ENCODE assay signal across 20 cellular contexts in genomic region chr20:63589261-63590217, GRCh38. TPM values are rescaled to one million over a fixed set of nuclear protein-coding genes. Genes with fewer than 3 reads are reported as not detected.
A peak's percentile ranks its signal among the peaks of the same experiment; 100 is the strongest.
DNase-seq lines count a peak whose midpoint lies in the region; ATAC-seq and TF ChIP-seq lines count a peak whose summit lies in the region.
"Had no signal": no experiment of that assay in that cellular context is flagged by ENCODE, and none has a peak within 500 bp of the region (broad histone marks: within the 10 kb centered on the region; RNA-seq: fewer than 3 reads in every experiment).

No MANE protein-coding gene starts in this region.

- H3K36me3 ChIP-seq in body of pancreas (replicated peaks in 1 of 2; ENCODE audit: insufficient read depth in 1 of 2, low read depth in 2 of 2) (peaks cover 0 to 15% of the 10 kb centered on the region in 2 donors), osteoblast (ENCODE audit: insufficient read depth, low read length) (peaks cover 30% of the 10 kb centered on the region)

- H3K4me3 ChIP-seq in body of pancreas (no peak overlapping the region), osteoblast (ENCODE audit: insufficient read depth, low read length) (no peak overlapping the region)
- H3K4me3 ChIP-seq: right lobe of liver, tibial artery had no signal

- H3K27me3 ChIP-seq in body of pancreas (no peaks in the 10 kb centered on the region), osteoblast (ENCODE audit: insufficient read depth, low read length) (no peaks in the 10 kb centered on the region)
- H3K27me3 ChIP-seq: right lobe of liver, tibial artery had no signal

- TF ChIP-seq POLR2A in body of pancreas (IDR thresholded peaks at IDR 0.05): no peak

- peak; percentile 76 for ATAC-seq in body of pancreas
- ATAC-seq: CD8-positive, alpha-beta T cell; naive thymus-derived CD4-positive, alpha-beta T cell; SK-N-SH treated with all-trans-retinoic acid at 6 μM for 48 hours; stimulated activated naive CD8-positive, alpha-beta T cell treated with anti-CD3 and anti-CD28 coated beads, Interleukin-15, amount 100 ng/mL, for 72 hours; WTC11 had no signal

- no peak overlapping the region for H2AFZ ChIP-seq in osteoblast (ENCODE audit: low read length)

- H3K4me1 ChIP-seq in body of pancreas: peaks cover 11% of the 10 kb centered on the region
- peaks cover 8% of the 10 kb centered on the region for H3K4me1 ChIP-seq in osteoblast (ENCODE audit: insufficient read depth, low read length)
- H3K4me1 ChIP-seq: right lobe of liver, tibial artery had no signal

- peak; percentile 33 for DNase-seq in NCI-H2171 (lab: John Stamatoyannopoulos, UW)
- peak in 3 of 4 donors; percentile 44 to 71 (median 70) for DNase-seq in body of pancreas
- DNase-seq in osteoblast (ENCODE audit: insufficient read length, low spot score, missing footprints): peak; percentile 87
- no peak for DNase-seq in cortex of kidney (lab: John Stamatoyannopoulos, UW)
- no peak for DNase-seq in hippocampal formation (lab: John Stamatoyannopoulos, UW)
- DNase-seq: activated CD4-positive, alpha-beta T cell treated with anti-CD3 and anti-CD28 coated beads, Interleukin-2, amount 50 U/mL, for 48 hours; activated effector memory CD4-positive, alpha-beta T cell treated with anti-CD3 and anti-CD28 coated beads, Interleukin-2, amount 50 U/mL, for 16 hours; CD8-positive, alpha-beta T cell; kidney glomerular epithelial cell; naive thymus-derived CD4-positive, alpha-beta T cell; NCI-H1436; NCI-H2107; NCI-H524; RPMI8226; stimulated activated naive CD8-positive, alpha-beta T cell treated with anti-CD3 and anti-CD28 coated beads, Interleukin-15, amount 100 ng/mL, for 72 hours; tibial artery had no signal

- no peaks in the 10 kb centered on the region for H3K79me2 ChIP-seq in osteoblast (ENCODE audit: insufficient read depth, low read length)

- no peak overlapping the region for H3K4me2 ChIP-seq in osteoblast (ENCODE audit: insufficient read depth, low read length)

- whole genome bisulfite sequencing in body of pancreas, 2 donors: 59 to 90% methylated on average over 26 to 37 of the region's 38 CpGs

- H3K27ac ChIP-seq in body of pancreas (peak overlapping the region in 2 of 4 donors; percentile 44 to 54), osteoblast (ENCODE audit: low read depth, low read length) (no peak overlapping the region)
- H3K27ac ChIP-seq: right lobe of liver, tibial artery had no signal

- intact Hi-C loops in body of pancreas (cut with DNase I): no loop called here

- TF ChIP-seq CTCF in body of pancreas (IDR thresholded peaks at IDR 0.05): no peak
- no peak for TF ChIP-seq CTCF in osteoblast (IDR thresholded peaks at IDR 0.05; ENCODE audit: extremely low read depth, low read depth, low read length)

- H3K9me3 ChIP-seq in body of pancreas (no peaks in the 10 kb centered on the region), osteoblast (ENCODE audit: low read depth, low read length) (no peaks in the 10 kb centered on the region)
- H3K9me3 ChIP-seq: right lobe of liver, tibial artery had no signal

- H4K20me1 ChIP-seq in osteoblast (ENCODE audit: insufficient read depth, low read length): peaks cover 14% of the 10 kb centered on the region

RNA-seq across cellular contexts. Expression of gene HELZ2, which starts 15.5 kb away (rescaled TPM):
- 10 to 100 TPM; 20.8 to 33.3 TPM for total RNA-seq in body of pancreas
- total RNA-seq in osteoblast: 23.3 and 27.5 TPM in 2 replicates

RNA-seq across cellular contexts. Expression of gene FNDC11, which starts 35.6 kb away (rescaled TPM):
- 1 to 10 TPM in 1 of 2 donors, under 1 TPM in 1; 0.66 to 2.9 TPM for total RNA-seq in body of pancreas
- total RNA-seq in osteoblast: under 0.01 TPM in 1 of 2 replicates, not detected in the other
- total RNA-seq: right lobe of liver had no signal

RNA-seq across cellular contexts. Expression of gene GMEB2, which starts 37.4 kb away (rescaled TPM):
- total RNA-seq in body of pancreas (1 to 10 TPM; 8.9 to 9.9 TPM), osteoblast (7.4 and 9.4 TPM in 2 replicates)

RNA-seq across cellular contexts. Expression of gene SRMS, which starts 42.0 kb away (rescaled TPM):
- total RNA-seq in body of pancreas: not detected
- total RNA-seq in osteoblast: not detected in 2 replicates
- total RNA-seq: CD8-positive, alpha-beta T cell; glomerular endothelial cell; right lobe of liver had no signal

RNA-seq across cellular contexts. Expression of gene PTK6, which starts 52.4 kb away (rescaled TPM):
- 1 to 10 TPM; 3.0 to 5.4 TPM for total RNA-seq in body of pancreas
- under 0.01 TPM in 1 of 2 replicates, not detected in the other for total RNA-seq in osteoblast
- total RNA-seq: glomerular endothelial cell had no signal

Comparison
In these comparisons a context has a peak if more than half of its experiments do, and no peak if none do; other contexts are left out.
1. DNase-seq: peak in NCI-H2171 (single experiment), body of pancreas (3 of 4) and osteoblast (single experiment); none in cortex of kidney (single experiment) and hippocampal formation (0 of 2).